Comparison of ENCODE assay signal across 23 cellular contexts in the genomic region with DNA sequence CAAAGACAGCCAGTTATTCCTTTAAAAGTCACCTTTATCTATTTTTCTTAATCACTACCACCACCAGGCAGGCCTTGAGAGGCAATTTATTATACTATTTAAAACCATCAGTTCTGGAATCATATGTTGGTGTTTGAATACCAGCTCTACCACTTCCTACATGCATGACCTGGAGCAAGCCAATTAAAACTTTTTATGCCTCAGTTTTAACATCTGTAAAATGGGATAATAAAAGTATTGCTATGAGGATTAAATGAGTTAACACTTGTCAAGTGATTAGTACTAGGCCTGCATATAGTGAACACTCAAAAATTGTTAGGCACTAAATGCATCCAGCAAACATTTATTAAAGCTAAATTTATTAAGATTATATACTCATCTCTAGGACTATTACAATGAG. TPM values are rescaled to one million over a fixed set of nuclear protein-coding genes. Genes with fewer than 3 reads are reported as not detected.
"Had no signal": no experiment of that assay in that cellular context is flagged by ENCODE, and none has a peak within 500 bp of the region (broad histone marks: within the 10 kb centered on the region; RNA-seq: fewer than 3 reads in every experiment).

No MANE protein-coding gene starts in this region.

- DNase-seq: activated CD4-positive, alpha-beta memory T cell treated with anti-CD3 and anti-CD28 coated beads, Interleukin-2, amount 10 ng/mL, durations not matched to agents 7 days and 5 days; activated CD4-positive, alpha-beta T cell treated with anti-CD3 and anti-CD28 coated beads for 36 hours; activated CD4-positive, alpha-beta T cell treated with anti-CD3 and anti-CD28 coated beads, Interleukin-2, amount 50 U/mL, for 1 hour; activated CD8-positive, alpha-beta memory T cell treated with anti-CD3 and anti-CD28 coated beads, Interleukin-2, amount 50 U/mL, for 4 hours; activated gamma-delta T cell treated with Interleukin-2 at 50 U/mL for 16 hours; activated naive CD4-positive, alpha-beta T cell treated with anti-CD3 and anti-CD28 coated beads, Interleukin-2, amount 10 ng/mL, durations not matched to agents 7 days and 5 days; activated naive CD8-positive, alpha-beta T cell treated with anti-CD3 and anti-CD28 coated beads for 36 hours; activated T-cell treated with anti-CD3 and anti-CD28 coated beads, Interleukin-2, amount 50 U/mL, for 72 hours; NCI-H1105; NCI-H1436; NCI-H1694 treated with DMSO at 0.1 percent for 48 hours; NCI-H2029 treated with DMSO at 0.1 percent for 48 hours; NCI-H345; NCI-H510A; NCI-H69; SIG-M5; SK-N-SH; T-helper 1 cell; WERI-Rb-1 had no signal

- H3K9me3 Mint-ChIP-seq: activated CD4-positive, alpha-beta memory T cell treated with anti-CD3 and anti-CD28 coated beads, Interleukin-2, amount 10 ng/mL, durations not matched to agents 7 days and 5 days; activated naive CD4-positive, alpha-beta T cell treated with anti-CD3 and anti-CD28 coated beads, Interleukin-2, amount 10 ng/mL, durations not matched to agents 7 days and 5 days; activated naive CD8-positive, alpha-beta T cell treated with anti-CD3 and anti-CD28 coated beads for 36 hours had no signal

- H3K36me3 ChIP-seq: MG63, WERI-Rb-1 had no signal

- H3K36me3 Mint-ChIP-seq: activated naive CD4-positive, alpha-beta T cell treated with anti-CD3 and anti-CD28 coated beads, Interleukin-2, amount 10 ng/mL, durations not matched to agents 7 days and 5 days; activated naive CD8-positive, alpha-beta T cell treated with anti-CD3 and anti-CD28 coated beads for 36 hours had no signal

- H3K27ac ChIP-seq: WERI-Rb-1 had no signal

- H3K4me1 Mint-ChIP-seq: activated CD4-positive, alpha-beta T cell treated with anti-CD3 and anti-CD28 coated beads for 36 hours; activated naive CD4-positive, alpha-beta T cell treated with anti-CD3 and anti-CD28 coated beads, Interleukin-2, amount 10 ng/mL, durations not matched to agents 7 days and 5 days; activated naive CD8-positive, alpha-beta T cell treated with anti-CD3 and anti-CD28 coated beads for 36 hours had no signal

- H3K4me3 Mint-ChIP-seq: activated CD4-positive, alpha-beta memory T cell treated with anti-CD3 and anti-CD28 coated beads, Interleukin-2, amount 10 ng/mL, durations not matched to agents 7 days and 5 days; activated CD4-positive, alpha-beta T cell treated with anti-CD3 and anti-CD28 coated beads for 36 hours; activated naive CD4-positive, alpha-beta T cell treated with anti-CD3 and anti-CD28 coated beads, Interleukin-2, amount 10 ng/mL, durations not matched to agents 7 days and 5 days; activated naive CD8-positive, alpha-beta T cell treated with anti-CD3 and anti-CD28 coated beads for 36 hours; activated T-cell treated with anti-CD3 and anti-CD28 coated beads, Interleukin-2, amount 50 U/mL, for 72 hours had no signal

- H3K9ac ChIP-seq: SK-N-SH had no signal

- H3K9me3 ChIP-seq: MG63, SK-N-SH had no signal

- H3K4me3 ChIP-seq: MG63 had no signal

- ATAC-seq: activated CD4-positive, alpha-beta T cell treated with anti-CD3 and anti-CD28 coated beads for 36 hours; activated T-cell treated with anti-CD3 and anti-CD28 coated beads, Interleukin-2, amount 50 U/mL, for 72 hours had no signal

- H3K9me2 ChIP-seq: SK-N-SH had no signal

- H3K4me2 ChIP-seq: SK-N-SH had no signal

- H3K27ac Mint-ChIP-seq: activated CD4-positive, alpha-beta memory T cell treated with anti-CD3 and anti-CD28 coated beads, Interleukin-2, amount 10 ng/mL, durations not matched to agents 7 days and 5 days; activated CD4-positive, alpha-beta T cell treated with anti-CD3 and anti-CD28 coated beads for 36 hours; activated naive CD4-positive, alpha-beta T cell treated with anti-CD3 and anti-CD28 coated beads, Interleukin-2, amount 10 ng/mL, durations not matched to agents 7 days and 5 days; activated naive CD8-positive, alpha-beta T cell treated with anti-CD3 and anti-CD28 coated beads for 36 hours; activated T-cell treated with anti-CD3 and anti-CD28 coated beads, Interleukin-2, amount 50 U/mL, for 72 hours; activated T-helper 2 cell treated with anti-CD3 and anti-CD28 coated beads, Interferon-gamma antibody, Interleukin-2, Interleukin-4, amounts not matched to agents 10 μg/mL and 5 μg/mL and 100 μg/mL, durations not matched to agents 14 hours and 24 hours and 36 hours had no signal

- H3K27me3 ChIP-seq: MG63 had no signal

- H3K27me3 Mint-ChIP-seq: activated CD4-positive, alpha-beta T cell treated with anti-CD3 and anti-CD28 coated beads for 36 hours; activated naive CD8-positive, alpha-beta T cell treated with anti-CD3 and anti-CD28 coated beads for 36 hours had no signal

RNA-seq across cellular contexts. Expression of a gene that starts 49.2 kb away (rescaled TPM):
- total RNA-seq: activated naive CD8-positive, alpha-beta T cell treated with anti-CD3 and anti-CD28 coated beads for 36 hours; activated T-helper 2 cell treated with anti-CD3 and anti-CD28 coated beads, Interferon-gamma antibody, Interleukin-2, Interleukin-4, amounts not matched to agents 10 μg/mL and 5 μg/mL and 100 μg/mL, durations not matched to agents 14 hours and 24 hours and 36 hours; PC-3 had no signal
- polyA plus RNA-seq: SK-N-SH had no signal

RNA-seq across cellular contexts. Expression of a gene that starts 49.2 kb away (rescaled TPM):
- total RNA-seq: activated CD4-positive, alpha-beta memory T cell treated with anti-CD3 and anti-CD28 coated beads, Interleukin-2, amount 10 ng/mL, durations not matched to agents 7 days and 5 days; activated CD4-positive, alpha-beta T cell treated with anti-CD3 and anti-CD28 coated beads for 36 hours; activated naive CD8-positive, alpha-beta T cell treated with anti-CD3 and anti-CD28 coated beads for 36 hours; activated T-cell treated with anti-CD3 and anti-CD28 coated beads, Interleukin-2, amount 50 U/mL, for 72 hours; PC-3; T-helper 2 cell treated with Interferon-gamma antibody and Interleukin-4, amounts not matched to agents 100 ng/mL and 5 ng/mL, for 36 hours had no signal
- polyA plus RNA-seq: SK-N-SH had no signal
